Comparison of ENCODE assay signal across 8 cellular contexts in genomic region chr17:78359936-78360370, GRCh38. TPM values are rescaled to one million over a fixed set of nuclear protein-coding genes. Genes with fewer than 3 reads are reported as not detected.
A peak's percentile ranks its signal among the peaks of the same experiment; 100 is the strongest.
DNase-seq lines count a peak whose midpoint lies in the region; ATAC-seq and TF ChIP-seq lines count a peak whose summit lies in the region.

Gene SOCS3, minus strand, starts transcription at chr17:78360077. Its CDS starts 982 bp downstream, at chr17:78359095.

- H2BK15ac ChIP-seq in H9 (ENCODE audit: low read depth, low read length): no peak within 1 kb of the TSS; the same call in 1 of the 2 replicates

- H3K27me3 Mint-ChIP-seq in H9 (ENCODE audit: low read depth): peaks cover 59% of the 10 kb centered on the region
- peaks cover 22% of the 10 kb centered on the region for H3K27me3 Mint-ChIP-seq in activated naive CD8-positive, alpha-beta T cell treated with anti-CD3 and anti-CD28 coated beads, Interleukin-2, amount 10 ng/mL, durations not matched to agents 7 days and 5 days

- peak within 1 kb of the TSS; percentile 68 to 87 for H3K4me3 Mint-ChIP-seq in H9
- H3K4me3 Mint-ChIP-seq in activated naive CD8-positive, alpha-beta T cell treated with anti-CD3 and anti-CD28 coated beads, Interleukin-2, amount 10 ng/mL, durations not matched to agents 7 days and 5 days: peak within 1 kb of the TSS; percentile 87

- peak within 1 kb of the TSS in 2 of 3 experiments; percentile 81 to 98; a peak in 5 of 7 replicates for H3K27ac Mint-ChIP-seq in H9
- peak within 1 kb of the TSS; percentile 89 for H3K27ac Mint-ChIP-seq in activated naive CD8-positive, alpha-beta T cell treated with anti-CD3 and anti-CD28 coated beads, Interleukin-2, amount 10 ng/mL, durations not matched to agents 7 days and 5 days

- H3K4me1 ChIP-seq in H9 (ENCODE audit: insufficient read depth, low read length): peaks cover 25% of the 10 kb centered on the region; the same call in 1 of the 2 replicates
- peaks cover 17% of the 10 kb centered on the region for H3K4me1 ChIP-seq in ovary (ENCODE audit: insufficient read depth)
- H3K4me1 ChIP-seq in testis: peaks cover 22% of the 10 kb centered on the region

- DNase-seq in DMS114 treated with DMSO at 0.1 percent for 48 hours (lab: John Stamatoyannopoulos, UW; ENCODE audit: unreplicated experiment) (peak; percentile 44), H9 (peak; percentile 96), NCI-H128 (lab: John Stamatoyannopoulos, UW; ENCODE audit: unreplicated experiment) (peak; percentile 73), SW480 (ENCODE audit: low spot score) (peak; percentile 91), head of caudate nucleus (peak; percentile 71 to 97 (median 86)), ovary (peak; percentile 87 to 95 (median 94)), testis (peak; percentile 88)
- peak; percentile 95 for DNase-seq in activated naive CD8-positive, alpha-beta T cell treated with anti-CD3 and anti-CD28 coated beads, Interleukin-2, amount 10 ng/mL, durations not matched to agents 7 days and 5 days

- no peak within 1 kb of the TSS for H4K5ac ChIP-seq in H9 (ENCODE audit: insufficient read length, low read depth, low read length)

- no peak within 1 kb of the TSS for H4K91ac ChIP-seq in H9 (ENCODE audit: insufficient read length, low read depth, low read length)

- no peaks in the 10 kb centered on the region; the same call in 1 of the 2 replicates for H3K27me3 ChIP-seq in H9 (ENCODE audit: insufficient read depth, low read length)
- no peaks in the 10 kb centered on the region for H3K27me3 ChIP-seq in ovary
- no peaks in the 10 kb centered on the region for H3K27me3 ChIP-seq in testis

- H3K23me2 ChIP-seq in H9 (ENCODE audit: insufficient read length, low read depth, low read length, poor library complexity, severe bottlenecking): peaks cover 19% of the 10 kb centered on the region

- H4K20me1 ChIP-seq in H9 (ENCODE audit: control insufficient read depth, insufficient read depth, insufficient read length): no peaks in the 10 kb centered on the region

- H3K79me2 ChIP-seq in H9 (ENCODE audit: insufficient read depth, low read length): peaks cover 15% of the 10 kb centered on the region; the same call in 1 of the 2 replicates

- H2BK20ac ChIP-seq in H9 (ENCODE audit: low read depth, low read length, poor library complexity, severe bottlenecking): no peak within 1 kb of the TSS

- no peaks in the 10 kb centered on the region for H3K79me1 ChIP-seq in H9 (ENCODE audit: insufficient read depth, low read depth, low read length, poor library complexity, severe bottlenecking)

- no peak within 1 kb of the TSS for H3T11ph ChIP-seq in H9 (ENCODE audit: low read length)

- H3K14ac ChIP-seq in H9 (ENCODE audit: insufficient read depth, low read length): peak within 1 kb of the TSS; percentile 72

- ATAC-seq in activated naive CD8-positive, alpha-beta T cell treated with anti-CD3 and anti-CD28 coated beads, Interleukin-2, amount 10 ng/mL, durations not matched to agents 7 days and 5 days (ENCODE audit: low read depth): peak; percentile 74

- H3K4me3 ChIP-seq in ovary (peak within 1 kb of the TSS; percentile 83), testis (peak within 1 kb of the TSS; percentile 59 to 73)

- peak within 1 kb of the TSS; percentile 75 for H3K9ac ChIP-seq in H9 (ENCODE audit: extremely low read depth, insufficient read length, low read length)

- no peak within 1 kb of the TSS for H3K56ac ChIP-seq in H9 (ENCODE audit: insufficient read length, low read depth, low read length)

- peak; percentile 92 for TF ChIP-seq EP300 in ovary (IDR thresholded peaks at IDR 0.05)

- intact Hi-C loops in head of caudate nucleus (cut with DNase I): no loop called here
- intact Hi-C loops in ovary (cut with DNase I): loop anchor here in 3 of 4 donors (1.0 to 10.0 kb wide), 4 partner anchors 32 to 105 kb away; no protein-coding TSS in a partner anchor
- intact Hi-C loops in testis (cut with DNase I; ENCODE audit: low total_unique reads): no loop called here

- no peak within 1 kb of the TSS for H2AK5ac ChIP-seq in H9 (ENCODE audit: insufficient read length, low read length)

- H3K27ac ChIP-seq in H9 (ENCODE audit: insufficient read length, low read depth, low read length): no peak within 1 kb of the TSS
- H3K27ac ChIP-seq in ovary: peak within 1 kb of the TSS; percentile 71 to 92
- H3K27ac ChIP-seq in testis: peak within 1 kb of the TSS; percentile 74 to 87

- no peak within 1 kb of the TSS for H3K23ac ChIP-seq in H9 (ENCODE audit: insufficient read length, low read depth, low read length)

- peaks cover 64 to 70% of the 10 kb centered on the region in 2 experiments for H3K4me1 Mint-ChIP-seq in H9
- peaks cover 45% of the 10 kb centered on the region for H3K4me1 Mint-ChIP-seq in activated naive CD8-positive, alpha-beta T cell treated with anti-CD3 and anti-CD28 coated beads, Interleukin-2, amount 10 ng/mL, durations not matched to agents 7 days and 5 days

- H4K8ac ChIP-seq in H9 (replicated peaks; ENCODE audit: insufficient read length, low read depth, low read length): no peak within 1 kb of the TSS

- H3K9me3 Mint-ChIP-seq in H9: no peaks in the 10 kb centered on the region; a peak in 2 of 5 replicates
- H3K9me3 Mint-ChIP-seq in activated naive CD8-positive, alpha-beta T cell treated with anti-CD3 and anti-CD28 coated beads, Interleukin-2, amount 10 ng/mL, durations not matched to agents 7 days and 5 days: no peaks in the 10 kb centered on the region

- no peak within 1 kb of the TSS for H2AFZ ChIP-seq in H9 (ENCODE audit: low read length)

- H3K9me3 ChIP-seq in H9 (ENCODE audit: control insufficient read depth, low read depth, low read length) (no peaks in the 10 kb centered on the region), ovary (no peaks in the 10 kb centered on the region), testis (no peaks in the 10 kb centered on the region)

- H2BK120ac ChIP-seq in H9 (ENCODE audit: low read depth, low read length, poor library complexity, severe bottlenecking): no peak within 1 kb of the TSS

- H3K4ac ChIP-seq in H9 (ENCODE audit: low read depth, low read length): peak within 1 kb of the TSS; percentile 14; the same call in 1 of the 2 replicates

- H3K36me3 Mint-ChIP-seq in H9 (ENCODE audit: insufficient read depth in 1 of 3, low read depth in 3 of 3): peaks cover 14 to 21% (median 14%) of the 10 kb centered on the region in 3 experiments; a peak in 6 of 7 replicates
- H3K36me3 Mint-ChIP-seq in activated naive CD8-positive, alpha-beta T cell treated with anti-CD3 and anti-CD28 coated beads, Interleukin-2, amount 10 ng/mL, durations not matched to agents 7 days and 5 days: peaks cover 5% of the 10 kb centered on the region

- H2BK5ac ChIP-seq in H9 (ENCODE audit: insufficient read length, low read length): no peak within 1 kb of the TSS

- peak; percentile 97 for TF ChIP-seq POLR2A in ovary (IDR thresholded peaks at IDR 0.05)
- TF ChIP-seq POLR2A in testis (IDR thresholded peaks at IDR 0.05): peak; percentile 29

- H3K4me2 ChIP-seq in H9 (ENCODE audit: insufficient read depth, insufficient read length, low read length): peak within 1 kb of the TSS; percentile 77

- no peak within 1 kb of the TSS for H2BK12ac ChIP-seq in H9 (ENCODE audit: insufficient read length, low read depth, low read length)

- peak within 1 kb of the TSS; percentile 78 for H3K18ac ChIP-seq in H9 (ENCODE audit: insufficient read length, low read depth, low read length)

- WGBS in H9 (ENCODE audit: extremely low coverage, insufficient read length, low lambda C conversion rate): no CpG with 5 or more reads among the region's 66 CpGs
- 0 to 1% (median 0%) methylated on average over 5 to 65 of the region's 66 CpGs for WGBS in ovary, 3 donors
- WGBS in testis, 2 donors: 1% methylated on average over 59 of the region's 66 CpGs; no CpG with 5 or more reads in 1 of the 2 donors

- POLR2A ChIA-PET in activated naive CD8-positive, alpha-beta T cell treated with anti-CD3 and anti-CD28 coated beads, Interleukin-2, amount 10 ng/mL, durations not matched to agents 7 days and 5 days (lab: Charles Lee): interaction anchor here (0.7 to 3.7 kb wide), 7 partner anchors 13 to 108 kb away, joined by 3 to 18 read pairs (median 4); partner anchors contain the start of gene PGS1

- no peaks in the 10 kb centered on the region for H3K36me3 ChIP-seq in ovary
- no peaks in the 10 kb centered on the region for H3K36me3 ChIP-seq in testis (ENCODE audit: low read depth, missing control alignments)

- TF ChIP-seq CTCF in H9 (conservative IDR thresholded peaks at IDR 0.05) (no peak), ovary (IDR thresholded peaks at IDR 0.05) (peak in 1 of 3 donors; percentile 29), testis (IDR thresholded peaks at IDR 0.05) (no peak)

RNA-seq across cellular contexts. Expression of gene SOCS3, which starts in this region (rescaled TPM):
- 9.5 and 9.6 TPM in 2 replicates for total RNA-seq in H9 (2021)
- 1 to 10 TPM; 6.6 to 6.7 TPM for total RNA-seq in activated naive CD8-positive, alpha-beta T cell treated with anti-CD3 and anti-CD28 coated beads, Interleukin-2, amount 10 ng/mL, durations not matched to agents 7 days and 5 days
- total RNA-seq in ovary: 100 to 1,000 TPM in 2 of 7 donors, 10 to 100 TPM in 5; 14.4 to 284 (median 56.5) TPM
- polyA plus RNA-seq in ovary: 10 to 100 TPM; 21.9 to 69.5 TPM
- total RNA-seq in testis: 10 to 100 TPM in 1 of 2 donors, 1 to 10 TPM in 1; 2.2 to 17.8 TPM
- polyA plus RNA-seq in testis (ENCODE audit: insufficient read depth, low read depth, low replicate concordance): 9.6 TPM

Comparison
In these comparisons a context has a peak if more than half of its experiments do, and no peak if none do; other contexts are left out.
1. DNase-seq: peak in every context shown above with its lines; median percentile 96 in H9; 95 in activated naive CD8-positive, alpha-beta T cell treated with anti-CD3 and anti-CD28 coated beads, Interleukin-2, amount 10 ng/mL, durations not matched to agents 7 days and 5 days; 94 in ovary; 91 in SW480; 88 in testis; 86 in head of caudate nucleus; 73 in NCI-H128; 44 in DMS114 treated with DMSO at 0.1 percent for 48 hours.
2. intact Hi-C loops: an anchor here in ovary (1.0 to 10.0 kb wide); none called in head of caudate nucleus and testis.